ENCODE assay signal across 12 cellular contexts in genomic region chr18:7921938-7922587, GRCh38.
DNase-seq lines count a peak whose midpoint lies in the region; ATAC-seq and TF ChIP-seq lines count a peak whose summit lies in the region.
"Had no signal": no experiment of that assay in that cellular context is flagged by ENCODE, and none has a peak within 500 bp of the region (broad histone marks: within the 10 kb centered on the region; RNA-seq: fewer than 3 reads in every experiment).

No MANE protein-coding gene starts in this region.

- peak; percentile 20 for DNase-seq in GM04504 (ENCODE audit: low read depth)
- DNase-seq in adipocyte (ENCODE audit: low read depth), result peak; percentile 82
- DNase-seq in foreskin keratinocyte, result peak in 1 of 2 donors; percentile 65
- DNase-seq in stomach, result no peak
- no peak for DNase-seq in SKM-1 (lab: John Stamatoyannopoulos, UW; ENCODE audit: unreplicated experiment)
- DNase-seq in activated CD4-positive, alpha-beta memory T cell treated with anti-CD3 and anti-CD28 coated beads for 36 hours, result no peak
- DNase-seq in ecto neural progenitor cell (ENCODE audit: low spot score), result no peak
- DNase-seq: cortex of kidney, NCI-H2107 had no signal

- no peak overlapping the region for H3K4me3 Mint-ChIP-seq in activated CD4-positive, alpha-beta memory T cell treated with anti-CD3 and anti-CD28 coated beads for 36 hours
- H3K4me3 Mint-ChIP-seq: IgD-negative memory B cell had no signal

- no peak for TF ChIP-seq POLR2A in stomach (IDR thresholded peaks at IDR 0.05)

- H3K9ac ChIP-seq in adipocyte (ENCODE audit: low read length), result peak overlapping the region; percentile 79

- H3K4me3 ChIP-seq in adipocyte (ENCODE audit: low read length) (peak overlapping the region; percentile 65), stomach (no peak overlapping the region)

- H3K27me3 Mint-ChIP-seq in activated CD4-positive, alpha-beta memory T cell treated with anti-CD3 and anti-CD28 coated beads for 36 hours, result no peaks in the 10 kb centered on the region
- H3K27me3 Mint-ChIP-seq: IgD-negative memory B cell had no signal

- ATAC-seq in foreskin keratinocyte (peak; percentile 59), HG02798 (IDR thresholded peaks at IDR 0.05; ENCODE audit: poor library complexity, unreplicated experiment) (no peak)

- H3K36me3 ChIP-seq in adipocyte (ENCODE audit: control insufficient read depth, insufficient read depth, low read length, severe bottlenecking) (no peaks in the 10 kb centered on the region), stomach (no peaks in the 10 kb centered on the region)
- H3K36me3 ChIP-seq: neutrophil had no signal

- H3K36me3 Mint-ChIP-seq in activated CD4-positive, alpha-beta memory T cell treated with anti-CD3 and anti-CD28 coated beads for 36 hours, result no peaks in the 10 kb centered on the region

- intact Hi-C loops in stomach (cut with DNase I; ENCODE audit: low total_unique reads), result no loop called here
- intact Hi-C loops in activated CD4-positive, alpha-beta memory T cell treated with anti-CD3 and anti-CD28 coated beads for 36 hours (cut with micrococcal nuclease), result no loop called here

- CTCF ChIA-PET in activated CD4-positive, alpha-beta memory T cell treated with anti-CD3 and anti-CD28 coated beads for 36 hours (lab: Charles Lee), result no interaction called here

- peaks cover 2% of the 10 kb centered on the region for H3K4me1 Mint-ChIP-seq in activated CD4-positive, alpha-beta memory T cell treated with anti-CD3 and anti-CD28 coated beads for 36 hours (ENCODE audit: low read depth)
- H3K4me1 Mint-ChIP-seq: IgD-negative memory B cell had no signal

- H3K27ac Mint-ChIP-seq in activated CD4-positive, alpha-beta memory T cell treated with anti-CD3 and anti-CD28 coated beads for 36 hours, result no peak overlapping the region
- H3K27ac Mint-ChIP-seq: IgD-negative memory B cell had no signal

- H3K4me1 ChIP-seq in adipocyte (ENCODE audit: control insufficient read depth, insufficient read depth, low read length) (peaks cover 51% of the 10 kb centered on the region), foreskin keratinocyte (peaks cover 33% of the 10 kb centered on the region), stomach (peaks cover 0 to 41% (median 16%) of the 10 kb centered on the region in 4 donors)

- TF ChIP-seq CTCF in foreskin keratinocyte (conservative IDR thresholded peaks at IDR 0.05) (no peak), stomach (IDR thresholded peaks at IDR 0.05) (no peak)

- no peak for TF ChIP-seq EP300 in stomach (IDR thresholded peaks at IDR 0.05)

- H3K27ac ChIP-seq in foreskin keratinocyte (peak overlapping the region; percentile 96), stomach (peak overlapping the region in 3 of 5 donors; percentile 50 to 56 (median 52))
- H3K27ac ChIP-seq: neutrophil had no signal

- H3K9me3 ChIP-seq in adipocyte (ENCODE audit: control insufficient read depth, low read length) (peaks cover 9% of the 10 kb centered on the region), stomach (no peaks in the 10 kb centered on the region)
- H3K9me3 ChIP-seq: neutrophil had no signal

- peaks cover 11% of the 10 kb centered on the region for H3K9me3 Mint-ChIP-seq in activated CD4-positive, alpha-beta memory T cell treated with anti-CD3 and anti-CD28 coated beads for 36 hours

- 22 to 51% (median 27%) methylated on average over 3 of the region's 3 CpGs for WGBS in stomach, 5 donors

- POLR2A ChIA-PET in activated CD4-positive, alpha-beta memory T cell treated with anti-CD3 and anti-CD28 coated beads for 36 hours (lab: Charles Lee), result no interaction called here

- no peaks in the 10 kb centered on the region for H3K27me3 ChIP-seq in adipocyte (replicated peaks; ENCODE audit: control insufficient read depth, insufficient read depth, low read length)
- H3K27me3 ChIP-seq in foreskin keratinocyte, result no peaks in the 10 kb centered on the region
- no peaks in the 10 kb centered on the region for H3K27me3 ChIP-seq in stomach
- H3K27me3 ChIP-seq: neutrophil had no signal

Comparison
In these comparisons a context has a peak if more than half of its experiments do, and no peak if none do; other contexts are left out.
1. DNase-seq: peak in GM04504 (single experiment) and adipocyte (single experiment); none in stomach (single experiment), SKM-1 (single experiment), activated CD4-positive, alpha-beta memory T cell treated with anti-CD3 and anti-CD28 coated beads for 36 hours (single experiment) and ecto neural progenitor cell (single experiment).